Comparison of ENCODE assay signal across 11 cellular contexts in genomic region chr11:35178862-35179261, GRCh38. TPM values are rescaled to one million over a fixed set of nuclear protein-coding genes. Genes with fewer than 3 reads are reported as not detected.
A peak's percentile ranks its signal among the peaks of the same experiment; 100 is the strongest.
DNase-seq lines count a peak whose midpoint lies in the region; ATAC-seq, FAIRE-seq and TF ChIP-seq lines count a peak whose summit lies in the region.
"Had no signal": no experiment of that assay in that cellular context is flagged by ENCODE, and none has a peak within 500 bp of the region (broad histone marks: within the 10 kb centered on the region; RNA-seq: fewer than 3 reads in every experiment).

No MANE protein-coding gene starts in this region.

- dilution Hi-C loops in keratinocyte (cut with MboI; ENCODE audit: extremely low pct_ligation_motif_present, low sequenced_read_pairs), result no loop called here

- H3K9ac ChIP-seq in keratinocyte (ENCODE audit: control insufficient read depth, extremely low read depth, insufficient read depth, low read length) (no peak overlapping the region), MM.1S (ENCODE audit: low read length) (no peak overlapping the region)

- H3K4me3 Mint-ChIP-seq in activated T-helper 17 cell treated with anti-CD3 and anti-CD28 coated beads, Interleukin-2, amount 50 U/mL, for 72 hours, result peak overlapping the region; percentile 39

- H3K9me1 ChIP-seq in keratinocyte (ENCODE audit: control insufficient read depth, extremely low read depth, insufficient read depth, low read length), result no peaks in the 10 kb centered on the region

- no peak for TF ChIP-seq CTCF in keratinocyte (optimal IDR thresholded peaks at IDR 0.05 in 1 of 3, IDR thresholded peaks at IDR 0.05 in 1 of 3, conservative IDR thresholded peaks at IDR 0.05 in 1 of 3; ENCODE audit: extremely low read depth in 1 of 3, insufficient read depth in 2 of 3, low read length in 3 of 3)
- TF ChIP-seq CTCF in vagina (IDR thresholded peaks at IDR 0.05), result no peak
- no peak for TF ChIP-seq CTCF in MM.1S (IDR thresholded peaks at IDR 0.05; ENCODE audit: low read length)

- no peak for TF ChIP-seq POLR2A in vagina (IDR thresholded peaks at IDR 0.05)

- H3K9me3 Mint-ChIP-seq in activated T-helper 17 cell treated with anti-CD3 and anti-CD28 coated beads, Interleukin-2, amount 50 U/mL, for 72 hours, result no peaks in the 10 kb centered on the region

- H3K9me3 ChIP-seq in keratinocyte (ENCODE audit: control insufficient read depth, low read depth, low read length) (no peaks in the 10 kb centered on the region), vagina (no peaks in the 10 kb centered on the region), MM.1S (replicated peaks; ENCODE audit: insufficient read depth, low read length) (no peaks in the 10 kb centered on the region)

- no peak overlapping the region for H2AFZ ChIP-seq in keratinocyte (ENCODE audit: control insufficient read depth, low read length)
- H2AFZ ChIP-seq in MM.1S (ENCODE audit: low read length), result no peak overlapping the region

- peaks cover 81% of the 10 kb centered on the region for H3K4me1 Mint-ChIP-seq in activated T-helper 17 cell treated with anti-CD3 and anti-CD28 coated beads, Interleukin-2, amount 50 U/mL, for 72 hours

- H3K36me3 ChIP-seq in keratinocyte (ENCODE audit: control insufficient read depth in 2 of 2, extremely low read depth in 1 of 2, insufficient read depth in 2 of 2, low read length in 2 of 2) (peaks cover 36 to 60% of the 10 kb centered on the region in 2 experiments), vagina (peaks cover 0 to 32% of the 10 kb centered on the region in 2 donors), MM.1S (replicated peaks; ENCODE audit: insufficient read depth, low read length) (peaks cover 26% of the 10 kb centered on the region)

- H3K27ac ChIP-seq in keratinocyte (ENCODE audit: control insufficient read depth, insufficient read depth, low read length) (peak overlapping the region; percentile 35), vagina (peak overlapping the region; percentile 59), MM.1S (ENCODE audit: low read length) (no peak overlapping the region)
- H3K27ac ChIP-seq: C4-2B had no signal

- intact Hi-C loops in vagina (cut with DNase I), result no loop called here

- peak; percentile 34 for ATAC-seq in activated T-helper 17 cell treated with anti-CD3 and anti-CD28 coated beads, Interleukin-2, amount 50 U/mL, for 72 hours (replicated peaks)
- no peak for ATAC-seq in HG03045 (IDR thresholded peaks at IDR 0.05; ENCODE audit: unreplicated experiment)

- no peaks in the 10 kb centered on the region for H3K9me2 ChIP-seq in MM.1S (replicated peaks; ENCODE audit: insufficient read depth, low read length)

- peaks cover 87% of the 10 kb centered on the region for H3K79me2 ChIP-seq in keratinocyte (ENCODE audit: control insufficient read depth, insufficient read depth, low read length)
- peaks cover 87% of the 10 kb centered on the region for H3K79me2 ChIP-seq in MM.1S (ENCODE audit: low read length)

- peaks cover 21% of the 10 kb centered on the region for H4K20me1 ChIP-seq in keratinocyte (ENCODE audit: control insufficient read depth, extremely low read depth, insufficient read depth, low read length)
- H4K20me1 ChIP-seq in MM.1S (ENCODE audit: insufficient read depth, low read length), result no peaks in the 10 kb centered on the region

- H3K36me3 Mint-ChIP-seq in activated T-helper 17 cell treated with anti-CD3 and anti-CD28 coated beads, Interleukin-2, amount 50 U/mL, for 72 hours (ENCODE audit: low read depth), result peaks cover 98% of the 10 kb centered on the region

- H3K27me3 ChIP-seq in keratinocyte (ENCODE audit: control insufficient read depth, extremely low read depth, insufficient read depth, low read length), result no peaks in the 10 kb centered on the region
- H3K27me3 ChIP-seq in vagina, result no peaks in the 10 kb centered on the region
- no peaks in the 10 kb centered on the region for H3K27me3 ChIP-seq in MM.1S (replicated peaks; ENCODE audit: insufficient read depth, low read length)

- peaks cover 39% of the 10 kb centered on the region for H3F3A ChIP-seq in MM.1S (ENCODE audit: insufficient read depth, low read length)

- no peaks in the 10 kb centered on the region for H3K27me3 Mint-ChIP-seq in activated T-helper 17 cell treated with anti-CD3 and anti-CD28 coated beads, Interleukin-2, amount 50 U/mL, for 72 hours

- peak overlapping the region; percentile 41 for H3K27ac Mint-ChIP-seq in activated T-helper 17 cell treated with anti-CD3 and anti-CD28 coated beads, Interleukin-2, amount 50 U/mL, for 72 hours

- H3K4me3 ChIP-seq in keratinocyte (ENCODE audit: control insufficient read depth in 2 of 3, extremely low read depth in 1 of 3, insufficient read depth in 2 of 3, low read depth in 1 of 3, low read length in 3 of 3) (no peak overlapping the region), vagina (no peak overlapping the region), MM.1S (ENCODE audit: low read length) (no peak overlapping the region)

- DNase-seq in stimulated activated naive CD4-positive, alpha-beta T cell treated with Interleukin-2 at 50 U/mL for 16 hours (lab: John Stamatoyannopoulos, UW), result peak; percentile 24
- DNase-seq in stimulated activated naive CD4-positive, alpha-beta T cell (lab: John Stamatoyannopoulos, UW), result no peak
- DNase-seq in keratinocyte (ENCODE audit: low read depth, low spot score) (no peak), vagina (ENCODE audit: extremely low spot score in 2 of 2) (no peak), MM.1S (no peak), NCI-H146 treated with DMSO at 0.1 percent for 48 hours (lab: John Stamatoyannopoulos, UW; ENCODE audit: unreplicated experiment) (no peak)
- DNase-seq: NCI-H1436 had no signal

- peaks cover 36% of the 10 kb centered on the region for H3K4me1 ChIP-seq in keratinocyte (ENCODE audit: control insufficient read depth, extremely low read depth, insufficient read depth, low read length)
- H3K4me1 ChIP-seq in vagina, result peaks cover 81% of the 10 kb centered on the region
- peaks cover 65% of the 10 kb centered on the region for H3K4me1 ChIP-seq in MM.1S (ENCODE audit: low read length)

- H3K4me2 ChIP-seq in keratinocyte (ENCODE audit: control insufficient read depth, extremely low read depth, insufficient read depth, low read depth, low read length) (no peak overlapping the region), MM.1S (ENCODE audit: low read depth, low read length) (no peak overlapping the region)

- no peak for FAIRE-seq in keratinocyte (lab: Jason Lieb, UNC)
- FAIRE-seq: GM18507 had no signal

RNA-seq across cellular contexts. Expression of gene CD44, which starts 39.9 kb away (rescaled TPM):
- total RNA-seq in activated T-helper 17 cell treated with anti-CD3 and anti-CD28 coated beads, Interleukin-2, amount 50 U/mL, for 72 hours, result 100 to 1,000 TPM; 408 to 664 TPM
- 1,621 to 2,271 TPM (median 2,038 TPM) in 3 replicates for polyA plus RNA-seq in keratinocyte
- 1,899 TPM for polyA plus RNA-seq in keratinocyte (2011; ENCODE audit: low read depth)
- 704 and 1,157 TPM in 2 replicates for polyA plus RNA-seq in keratinocyte (2011; cell fraction: cytosol; rRNA removed)
- 3,164 and 3,631 TPM in 2 replicates for polyA plus RNA-seq in keratinocyte (2011; cell fraction: nucleus; rRNA removed)
- polyA plus RNA-seq in keratinocyte (2012; ENCODE audit: low replicate concordance), result 637 and 1,345 TPM in 2 replicates
- polyA minus RNA-seq in keratinocyte, result 1,693 to 2,971 TPM (median 2,836 TPM) in 3 replicates
- polyA minus RNA-seq in keratinocyte (2011; cell fraction: cytosol; rRNA and poly(A)+ RNA removed), result 1,343 TPM
- 2,671 and 5,354 TPM in 2 replicates for polyA minus RNA-seq in keratinocyte (2011; cell fraction: nucleus; rRNA and poly(A)+ RNA removed)
- 869 TPM for total RNA-seq in vagina
